1 cellular context compared by ENCODE assay signal in the genomic region with DNA sequence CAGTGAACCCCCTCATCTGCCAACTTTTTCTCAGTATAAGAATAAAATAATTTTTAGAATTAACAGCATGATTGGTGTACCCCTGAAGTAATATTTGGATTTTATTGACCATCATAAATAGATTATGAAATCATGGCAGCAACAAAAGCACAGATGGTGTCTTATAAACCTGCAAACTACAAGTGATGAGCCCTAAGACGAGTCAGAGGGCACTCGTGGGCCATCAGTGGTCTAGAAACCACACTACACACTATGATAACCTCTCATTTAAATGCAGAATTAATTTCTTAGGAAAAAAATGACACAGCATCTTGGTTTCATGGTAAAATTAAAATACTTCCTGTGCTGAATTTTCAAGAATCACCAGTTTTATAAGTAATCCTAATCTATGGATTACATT.
TF ChIP-seq lines count a peak whose summit lies in the region.

No MANE protein-coding gene starts in this region.

TF ChIP-seq in GM12878, 131 proteins besides CTCF, POLR2A, EP300 and RAD21 (continued from another document):
- TF ChIP-seq, protein P1, sequence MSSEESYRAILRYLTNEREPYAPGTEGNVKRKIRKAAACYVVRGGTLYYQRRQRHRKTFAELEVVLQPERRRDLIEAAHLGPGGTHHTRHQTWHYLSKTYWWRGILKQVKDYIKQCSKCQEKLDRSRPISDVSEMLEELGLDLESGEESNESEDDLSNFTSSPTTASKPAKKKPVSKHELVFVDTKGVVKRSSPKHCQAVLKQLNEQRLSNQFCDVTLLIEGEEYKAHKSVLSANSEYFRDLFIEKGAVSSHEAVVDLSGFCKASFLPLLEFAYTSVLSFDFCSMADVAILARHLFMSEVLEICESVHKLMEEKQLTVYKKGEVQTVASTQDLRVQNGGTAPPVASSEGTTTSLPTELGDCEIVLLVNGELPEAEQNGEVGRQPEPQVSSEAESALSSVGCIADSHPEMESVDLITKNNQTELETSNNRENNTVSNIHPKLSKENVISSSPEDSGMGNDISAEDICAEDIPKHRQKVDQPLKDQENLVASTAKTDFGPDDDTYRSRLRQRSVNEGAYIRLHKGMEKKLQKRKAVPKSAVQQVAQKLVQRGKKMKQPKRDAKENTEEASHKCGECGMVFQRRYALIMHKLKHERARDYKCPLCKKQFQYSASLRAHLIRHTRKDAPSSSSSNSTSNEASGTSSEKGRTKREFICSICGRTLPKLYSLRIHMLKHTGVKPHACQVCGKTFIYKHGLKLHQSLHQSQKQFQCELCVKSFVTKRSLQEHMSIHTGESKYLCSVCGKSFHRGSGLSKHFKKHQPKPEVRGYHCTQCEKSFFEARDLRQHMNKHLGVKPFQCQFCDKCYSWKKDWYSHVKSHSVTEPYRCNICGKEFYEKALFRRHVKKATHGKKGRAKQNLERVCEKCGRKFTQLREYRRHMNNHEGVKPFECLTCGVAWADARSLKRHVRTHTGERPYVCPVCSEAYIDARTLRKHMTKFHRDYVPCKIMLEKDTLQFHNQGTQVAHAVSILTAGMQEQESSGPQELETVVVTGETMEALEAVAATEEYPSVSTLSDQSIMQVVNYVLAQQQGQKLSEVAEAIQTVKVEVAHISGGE (CRISPR knock-in tag; IDR thresholded peaks at IDR 0.05), result no peak
- TF ChIP-seq, protein P2, sequence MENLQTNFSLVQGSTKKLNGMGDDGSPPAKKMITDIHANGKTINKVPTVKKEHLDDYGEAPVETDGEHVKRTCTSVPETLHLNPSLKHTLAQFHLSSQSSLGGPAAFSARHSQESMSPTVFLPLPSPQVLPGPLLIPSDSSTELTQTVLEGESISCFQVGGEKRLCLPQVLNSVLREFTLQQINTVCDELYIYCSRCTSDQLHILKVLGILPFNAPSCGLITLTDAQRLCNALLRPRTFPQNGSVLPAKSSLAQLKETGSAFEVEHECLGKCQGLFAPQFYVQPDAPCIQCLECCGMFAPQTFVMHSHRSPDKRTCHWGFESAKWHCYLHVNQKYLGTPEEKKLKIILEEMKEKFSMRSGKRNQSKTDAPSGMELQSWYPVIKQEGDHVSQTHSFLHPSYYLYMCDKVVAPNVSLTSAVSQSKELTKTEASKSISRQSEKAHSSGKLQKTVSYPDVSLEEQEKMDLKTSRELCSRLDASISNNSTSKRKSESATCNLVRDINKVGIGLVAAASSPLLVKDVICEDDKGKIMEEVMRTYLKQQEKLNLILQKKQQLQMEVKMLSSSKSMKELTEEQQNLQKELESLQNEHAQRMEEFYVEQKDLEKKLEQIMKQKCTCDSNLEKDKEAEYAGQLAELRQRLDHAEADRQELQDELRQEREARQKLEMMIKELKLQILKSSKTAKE (IDR thresholded peaks at IDR 0.05; ENCODE audit: low read depth, poor library complexity, severe bottlenecking), result no peak
- no peak for TF ChIP-seq SUZ12 (IDR thresholded peaks at IDR 0.05; ENCODE audit: unreplicated experiment)
- TF ChIP-seq, protein P3, sequence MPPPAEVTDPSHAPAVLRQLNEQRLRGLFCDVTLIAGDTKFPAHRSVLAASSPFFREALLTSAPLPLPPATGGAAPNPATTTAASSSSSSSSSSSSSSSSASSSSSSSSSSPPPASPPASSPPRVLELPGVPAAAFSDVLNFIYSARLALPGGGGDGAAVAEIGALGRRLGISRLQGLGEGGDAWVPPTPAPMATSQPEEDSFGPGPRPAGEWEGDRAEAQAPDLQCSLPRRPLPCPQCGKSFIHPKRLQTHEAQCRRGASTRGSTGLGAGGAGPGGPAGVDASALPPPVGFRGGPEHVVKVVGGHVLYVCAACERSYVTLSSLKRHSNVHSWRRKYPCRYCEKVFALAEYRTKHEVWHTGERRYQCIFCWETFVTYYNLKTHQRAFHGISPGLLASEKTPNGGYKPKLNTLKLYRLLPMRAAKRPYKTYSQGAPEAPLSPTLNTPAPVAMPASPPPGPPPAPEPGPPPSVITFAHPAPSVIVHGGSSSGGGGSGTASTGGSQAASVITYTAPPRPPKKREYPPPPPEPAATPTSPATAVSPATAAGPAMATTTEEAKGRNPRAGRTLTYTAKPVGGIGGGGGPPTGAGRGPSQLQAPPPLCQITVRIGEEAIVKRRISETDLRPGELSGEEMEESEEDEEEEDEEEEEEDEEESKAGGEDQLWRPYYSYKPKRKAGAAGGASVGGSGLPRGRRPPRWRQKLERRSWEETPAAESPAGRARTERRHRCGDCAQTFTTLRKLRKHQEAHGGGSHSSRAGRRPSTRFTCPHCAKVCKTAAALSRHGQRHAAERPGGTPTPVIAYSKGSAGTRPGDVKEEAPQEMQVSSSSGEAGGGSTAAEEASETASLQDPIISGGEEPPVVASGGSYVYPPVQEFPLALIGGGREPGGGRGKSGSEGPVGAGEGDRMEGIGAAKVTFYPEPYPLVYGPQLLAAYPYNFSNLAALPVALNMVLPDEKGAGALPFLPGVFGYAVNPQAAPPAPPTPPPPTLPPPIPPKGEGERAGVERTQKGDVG (CRISPR knock-in tag; IDR thresholded peaks at IDR 0.05), result no peak
- TF ChIP-seq DPF2 (IDR thresholded peaks at IDR 0.05), result no peak
- no peak for TF ChIP-seq TBL1XR1 (IDR thresholded peaks at IDR 0.05; ENCODE audit: low read depth, low read length)
- TF ChIP-seq CHD4 (IDR thresholded peaks at IDR 0.05), result no peak
- no peak for TF ChIP-seq HDAC2 (IDR thresholded peaks at IDR 0.05)
- TF ChIP-seq FOXK2 (IDR thresholded peaks at IDR 0.05), result no peak
TF ChIP-seq in GM12878: peak in this region for 0.
